Comparison of ENCODE assay signal across 22 cellular contexts in genomic region chrX:17435476-17435875, GRCh38.
DNase-seq lines count a peak whose midpoint lies in the region; ATAC-seq and TF ChIP-seq lines count a peak whose summit lies in the region.
"Had no signal": no experiment of that assay in that cellular context is flagged by ENCODE, and none has a peak within 500 bp of the region (broad histone marks: within the 10 kb centered on the region; RNA-seq: fewer than 3 reads in every experiment).

No MANE protein-coding gene starts in this region.

- no peaks in the 10 kb centered on the region for H3K79me2 ChIP-seq in neural progenitor cell (ENCODE audit: low read depth)

- ATAC-seq in left colon (peak; percentile 48), lower lobe of right lung (no peak), HG02885 (IDR thresholded peaks at IDR 0.05; ENCODE audit: poor library complexity, unreplicated experiment) (no peak)
- no peak for ATAC-seq in activated CD8-positive, alpha-beta memory T cell treated with anti-CD3 and anti-CD28 coated beads, Interleukin-2, amount 10 ng/mL, durations not matched to agents 7 days and 5 days
- ATAC-seq: SK-N-SH treated with all-trans-retinoic acid at 6 μM for 48 hours had no signal

- no peak overlapping the region for H3K4me2 ChIP-seq in neural progenitor cell
- H3K4me2 ChIP-seq: KMS-11, PC-9 had no signal

- H3K27me3 ChIP-seq in neural progenitor cell: no peaks in the 10 kb centered on the region
- no peaks in the 10 kb centered on the region for H3K27me3 ChIP-seq in lower lobe of right lung (ENCODE audit: low read depth)

- H3K27ac ChIP-seq in neural progenitor cell (peak overlapping the region; percentile 64), lower lobe of right lung (no peak overlapping the region)
- H3K27ac ChIP-seq: C4-2B, KMS-11, PC-9, RWPE1 had no signal

- no peak overlapping the region for H3K9ac ChIP-seq in neural progenitor cell
- H3K9ac ChIP-seq: KMS-11 had no signal

- CTCF ChIA-PET in activated CD8-positive, alpha-beta memory T cell treated with anti-CD3 and anti-CD28 coated beads, Interleukin-2, amount 10 ng/mL, durations not matched to agents 7 days and 5 days (lab: Charles Lee): no interaction called here

- H3K9me3 ChIP-seq in neural progenitor cell (ENCODE audit: low read depth) (no peaks in the 10 kb centered on the region), lower lobe of right lung (no peaks in the 10 kb centered on the region)

- intact Hi-C loops in left colon (cut with DNase I, micrococcal nuclease) (no loop called here), lower lobe of right lung (cut with DNase I) (no loop called here)

- peaks cover 4% of the 10 kb centered on the region for H3K4me1 ChIP-seq in neural progenitor cell
- no peaks in the 10 kb centered on the region for H3K4me1 ChIP-seq in lower lobe of right lung

- DNase-seq in ecto neural progenitor cell (ENCODE audit: low spot score): peak; percentile 63
- DNase-seq in left colon: no peak
- peak; percentile 75 for DNase-seq in neural progenitor cell (ENCODE audit: low spot score)
- no peak for DNase-seq in type B pancreatic cell (ENCODE audit: extremely low spot score, unreplicated experiment)
- no peak for DNase-seq in activated CD8-positive, alpha-beta memory T cell treated with anti-CD3 and anti-CD28 coated beads, Interleukin-2, amount 10 ng/mL, durations not matched to agents 7 days and 5 days
- DNase-seq in lower lobe of right lung: no peak
- no peak for DNase-seq in nucleus accumbens (lab: John Stamatoyannopoulos, UW)
- DNase-seq: AML-193, DMS79 treated with DMSO at 0.1 percent for 48 hours, H9, MV-4-11, NCI-H1417 treated with DMSO at 0.1 percent for 48 hours, NCI-H1930, NCI-H226, NCI-H524, PC-9, SIG-M5 had no signal

- peaks cover 23% of the 10 kb centered on the region for H3F3A ChIP-seq in neural progenitor cell (ENCODE audit: low read depth)

- H3K27ac Mint-ChIP-seq in neural progenitor cell: peak overlapping the region; percentile 95
- peak overlapping the region; percentile 14 for H3K27ac Mint-ChIP-seq in type B pancreatic cell
- no peak overlapping the region for H3K27ac Mint-ChIP-seq in activated CD8-positive, alpha-beta memory T cell treated with anti-CD3 and anti-CD28 coated beads, Interleukin-2, amount 10 ng/mL, durations not matched to agents 7 days and 5 days

- H3K36me3 Mint-ChIP-seq in neural progenitor cell (no peaks in the 10 kb centered on the region), type B pancreatic cell (peaks cover 10% of the 10 kb centered on the region)
- no peaks in the 10 kb centered on the region for H3K36me3 Mint-ChIP-seq in activated CD8-positive, alpha-beta memory T cell treated with anti-CD3 and anti-CD28 coated beads, Interleukin-2, amount 10 ng/mL, durations not matched to agents 7 days and 5 days

- H3K4me3 ChIP-seq in neural progenitor cell: no peak overlapping the region
- no peak overlapping the region for H3K4me3 ChIP-seq in lower lobe of right lung
- H3K4me3 ChIP-seq: PC-9 had no signal

- H3K4me1 Mint-ChIP-seq in neural progenitor cell (peaks cover 29% of the 10 kb centered on the region), type B pancreatic cell (ENCODE audit: unreplicated experiment) (peaks cover 29% of the 10 kb centered on the region)
- H3K4me1 Mint-ChIP-seq in activated CD8-positive, alpha-beta memory T cell treated with anti-CD3 and anti-CD28 coated beads, Interleukin-2, amount 10 ng/mL, durations not matched to agents 7 days and 5 days: no peaks in the 10 kb centered on the region

- H4K20me1 ChIP-seq in neural progenitor cell (ENCODE audit: low read depth): no peaks in the 10 kb centered on the region

- H3K36me3 ChIP-seq in neural progenitor cell (no peaks in the 10 kb centered on the region), lower lobe of right lung (no peaks in the 10 kb centered on the region)

- no peak overlapping the region for H3K4me3 Mint-ChIP-seq in neural progenitor cell
- H3K4me3 Mint-ChIP-seq in type B pancreatic cell: no peak overlapping the region
- H3K4me3 Mint-ChIP-seq in activated CD8-positive, alpha-beta memory T cell treated with anti-CD3 and anti-CD28 coated beads, Interleukin-2, amount 10 ng/mL, durations not matched to agents 7 days and 5 days: no peak overlapping the region
- H3K4me3 Mint-ChIP-seq: H9 had no signal

- peaks cover 9% of the 10 kb centered on the region for H3K9me3 Mint-ChIP-seq in neural progenitor cell
- H3K9me3 Mint-ChIP-seq in type B pancreatic cell: no peaks in the 10 kb centered on the region
- H3K9me3 Mint-ChIP-seq in activated CD8-positive, alpha-beta memory T cell treated with anti-CD3 and anti-CD28 coated beads, Interleukin-2, amount 10 ng/mL, durations not matched to agents 7 days and 5 days (ENCODE audit: low read depth): no peaks in the 10 kb centered on the region
- H3K9me3 Mint-ChIP-seq: H9 had no signal

- no peak overlapping the region for H2AFZ ChIP-seq in neural progenitor cell (replicated peaks)
- H2AFZ ChIP-seq: PC-9 had no signal

- TF ChIP-seq CTCF in neural progenitor cell (IDR thresholded peaks at IDR 0.05): no peak
- no peak for TF ChIP-seq CTCF in type B pancreatic cell (conservative IDR thresholded peaks at IDR 0.05)
- TF ChIP-seq CTCF in lower lobe of right lung (IDR thresholded peaks at IDR 0.05): no peak

- H3K27me3 Mint-ChIP-seq in neural progenitor cell (ENCODE audit: insufficient read depth, low read depth): peaks cover 6% of the 10 kb centered on the region
- H3K27me3 Mint-ChIP-seq in type B pancreatic cell: no peaks in the 10 kb centered on the region
- no peaks in the 10 kb centered on the region for H3K27me3 Mint-ChIP-seq in activated CD8-positive, alpha-beta memory T cell treated with anti-CD3 and anti-CD28 coated beads, Interleukin-2, amount 10 ng/mL, durations not matched to agents 7 days and 5 days

Comparison
In these comparisons a context has a peak if more than half of its experiments do, and no peak if none do; other contexts are left out.
1. DNase-seq: peak in ecto neural progenitor cell (single experiment) and neural progenitor cell (single experiment); none in left colon (0 of 2), type B pancreatic cell (single experiment), activated CD8-positive, alpha-beta memory T cell treated with anti-CD3 and anti-CD28 coated beads, Interleukin-2, amount 10 ng/mL, durations not matched to agents 7 days and 5 days (single experiment), lower lobe of right lung (single experiment) and nucleus accumbens (0 of 56).